ENCODE assay signal across 8 cellular contexts in the genomic region with DNA sequence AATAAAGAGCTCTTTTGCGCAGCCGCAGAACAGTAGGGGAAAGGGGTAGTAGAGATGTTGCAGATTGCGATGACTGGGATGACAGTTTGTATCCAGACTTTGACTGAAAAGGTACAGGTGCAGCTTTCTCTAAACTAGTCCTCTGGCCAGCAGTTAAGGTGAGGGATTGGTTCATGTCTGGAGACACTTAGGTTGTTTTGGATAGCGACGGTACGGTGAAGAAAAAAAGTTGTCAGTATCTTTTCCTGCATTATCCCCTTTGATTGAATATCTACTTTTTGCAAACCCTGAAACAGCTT. TPM values are rescaled to one million over a fixed set of nuclear protein-coding genes. Genes with fewer than 3 reads are reported as not detected.
DNase-seq lines count a peak whose midpoint lies in the region; ATAC-seq and TF ChIP-seq lines count a peak whose summit lies in the region.

No MANE protein-coding gene starts in this region.

- H3K4me1 Mint-ChIP-seq in activated naive CD4-positive, alpha-beta T cell treated with anti-CD3 and anti-CD28 coated beads for 36 hours (ENCODE audit: low read depth), result peaks cover 41% of the 10 kb centered on the region

- H3K27ac ChIP-seq in esophagus muscularis mucosa (replicated peaks in 1 of 4) (peak overlapping the region; percentile 98 to 100 (median 98)), psoas muscle (peak overlapping the region; percentile 95)

- H3K36me3 ChIP-seq in esophagus muscularis mucosa, result peaks cover 8 to 37% (median 30%) of the 10 kb centered on the region in 4 donors
- H3K36me3 ChIP-seq in psoas muscle (ENCODE audit: insufficient read depth in 1 of 2, low read depth in 1 of 2), result peaks cover 9 to 39% of the 10 kb centered on the region in 2 donors

- TF ChIP-seq EP300 in esophagus muscularis mucosa (IDR thresholded peaks at IDR 0.05), result no peak

- H3K27me3 Mint-ChIP-seq in activated naive CD4-positive, alpha-beta T cell treated with anti-CD3 and anti-CD28 coated beads for 36 hours (ENCODE audit: low read depth), result no peaks in the 10 kb centered on the region

- ATAC-seq in psoas muscle (no peak), GM21423 (IDR thresholded peaks at IDR 0.05; ENCODE audit: unreplicated experiment) (no peak)

- DNase-seq in activated naive CD4-positive, alpha-beta T cell treated with anti-CD3 and anti-CD28 coated beads for 36 hours, result peak; percentile 80
- DNase-seq in activated naive CD4-positive, alpha-beta T cell treated with Interleukin-2 at 50 U/mL for 16 hours, result no peak
- DNase-seq in T-helper 2 cell (peak in 3 of 5 experiments; percentile 32 to 76 (median 53)), esophagus muscularis mucosa (ENCODE audit: extremely low spot score) (no peak), psoas muscle (no peak), dedifferentiated amniotic fluid mesenchymal stem cell (ENCODE audit: extremely low spot score) (no peak), HPDE6-E6E7 (ENCODE audit: extremely low spot score) (no peak)

- peaks cover 41% of the 10 kb centered on the region for H3K36me3 Mint-ChIP-seq in activated naive CD4-positive, alpha-beta T cell treated with anti-CD3 and anti-CD28 coated beads for 36 hours (ENCODE audit: low read depth)

- intact Hi-C loops in activated naive CD4-positive, alpha-beta T cell treated with anti-CD3 and anti-CD28 coated beads for 36 hours (cut with micrococcal nuclease), result loop anchor here (1.0 to 10.0 kb wide), 8 partner anchors 29 to 493 kb away; a partner anchor contains a TSS
- intact Hi-C loops in esophagus muscularis mucosa (cut with DNase I) (loop anchor here (2.0 kb wide), 1 partner anchor 13 kb away; a partner anchor contains a TSS), psoas muscle (cut with DNase I) (loop anchor here in 1 of 2 donors (2.0 kb wide), 1 partner anchor 13 kb away; a partner anchor contains a TSS)

- H3K9me3 ChIP-seq in esophagus muscularis mucosa (no peaks in the 10 kb centered on the region), psoas muscle (no peaks in the 10 kb centered on the region)

- H3K27me3 ChIP-seq in esophagus muscularis mucosa, result no peaks in the 10 kb centered on the region
- H3K27me3 ChIP-seq in psoas muscle (ENCODE audit: insufficient read depth in 3 of 3, low read length in 2 of 3), result no peaks in the 10 kb centered on the region

- peak overlapping the region; percentile 99 for H3K4me3 Mint-ChIP-seq in activated naive CD4-positive, alpha-beta T cell treated with anti-CD3 and anti-CD28 coated beads for 36 hours

- no peak for TF ChIP-seq POLR2A in esophagus muscularis mucosa (IDR thresholded peaks at IDR 0.05; ENCODE audit: low read depth)

- no peak for TF ChIP-seq CTCF in esophagus muscularis mucosa (IDR thresholded peaks at IDR 0.05)
- TF ChIP-seq CTCF in psoas muscle (IDR thresholded peaks at IDR 0.05), result no peak

- H3K4me1 ChIP-seq in esophagus muscularis mucosa (peaks cover 19 to 39% (median 30%) of the 10 kb centered on the region in 4 donors), psoas muscle (peaks cover 16% of the 10 kb centered on the region)

- WGBS in esophagus muscularis mucosa, result 3% methylated on average over 6 of the region's 6 CpGs
- 2 to 5% (median 4%) methylated on average over 6 of the region's 6 CpGs for WGBS in psoas muscle, 3 donors

- no peaks in the 10 kb centered on the region for H3K9me3 Mint-ChIP-seq in activated naive CD4-positive, alpha-beta T cell treated with anti-CD3 and anti-CD28 coated beads for 36 hours

- CTCF ChIA-PET in activated naive CD4-positive, alpha-beta T cell treated with anti-CD3 and anti-CD28 coated beads for 36 hours (lab: Charles Lee), result interaction anchor here (0.7 to 1.8 kb wide), 10 partner anchors 9 to 104 kb away, joined by 3 to 7 read pairs (median 4); no protein-coding TSS in a partner anchor

- H3K27ac Mint-ChIP-seq in activated naive CD4-positive, alpha-beta T cell treated with anti-CD3 and anti-CD28 coated beads for 36 hours, result peak overlapping the region; percentile 100

- H3K4me3 ChIP-seq in esophagus muscularis mucosa, result peak overlapping the region; percentile 84 to 96 (median 89)
- H3K4me3 ChIP-seq in psoas muscle, result peak overlapping the region; percentile 99

RNA-seq across cellular contexts. Expression of a gene that starts 0.5 kb away (rescaled TPM):
- total RNA-seq in activated naive CD4-positive, alpha-beta T cell treated with anti-CD3 and anti-CD28 coated beads for 36 hours, result 10 to 100 TPM; 21.7 to 22.0 TPM
- total RNA-seq in esophagus muscularis mucosa, result 10 to 100 TPM in 1 of 4 donors, 1 to 10 TPM in 3; 3.8 to 10.6 (median 4.5) TPM
- 1 to 10 TPM; 1.5 to 3.5 (median 1.8) TPM for total RNA-seq in psoas muscle
- polyA plus RNA-seq in psoas muscle, result 1 to 10 TPM; 2.3 to 5.1 (median 3.5) TPM

RNA-seq across cellular contexts. Expression of a gene that starts 1.3 kb away (rescaled TPM):
- 10 to 100 TPM; 78.2 to 82.1 TPM for total RNA-seq in activated naive CD4-positive, alpha-beta T cell treated with anti-CD3 and anti-CD28 coated beads for 36 hours
- total RNA-seq in esophagus muscularis mucosa, result 10 to 100 TPM; 30.3 to 53.5 (median 36.1) TPM
- 10 to 100 TPM; 20.1 to 26.3 (median 24.2) TPM for total RNA-seq in psoas muscle
- 10 to 100 TPM; 14.2 to 32.3 (median 30.8) TPM for polyA plus RNA-seq in psoas muscle

RNA-seq across cellular contexts. Expression of a gene that starts 13.6 kb away (rescaled TPM):
- 10 to 100 TPM; 79.5 to 82.7 TPM for total RNA-seq in activated naive CD4-positive, alpha-beta T cell treated with anti-CD3 and anti-CD28 coated beads for 36 hours
- total RNA-seq in esophagus muscularis mucosa (10 to 100 TPM; 39.0 to 60.8 (median 51.4) TPM), psoas muscle (100 to 1,000 TPM in 1 of 4 donors, 10 to 100 TPM in 3; 64.2 to 108 (median 95.5) TPM)
- polyA plus RNA-seq in psoas muscle, result 100 to 1,000 TPM in 2 of 3 donors, 10 to 100 TPM in 1; 53.8 to 119 (median 108) TPM

RNA-seq across cellular contexts. Expression of a gene that starts 59.4 kb away (rescaled TPM):
- 10 to 100 TPM; 47.1 to 49.1 TPM for total RNA-seq in activated naive CD4-positive, alpha-beta T cell treated with anti-CD3 and anti-CD28 coated beads for 36 hours
- total RNA-seq in esophagus muscularis mucosa (10 to 100 TPM; 24.5 to 53.6 (median 37.9) TPM), psoas muscle (10 to 100 TPM; 27.1 to 42.5 (median 31.6) TPM)
- 10 to 100 TPM in 2 of 3 donors, 1 to 10 TPM in 1; 5.5 to 23.2 (median 10.1) TPM for polyA plus RNA-seq in psoas muscle

Comparison
In these comparisons a context has a peak if more than half of its experiments do, and no peak if none do; other contexts are left out.
1. DNase-seq: peak in activated naive CD4-positive, alpha-beta T cell treated with anti-CD3 and anti-CD28 coated beads for 36 hours (single experiment) and T-helper 2 cell (3 of 5); none in activated naive CD4-positive, alpha-beta T cell treated with Interleukin-2 at 50 U/mL for 16 hours (single experiment), esophagus muscularis mucosa (single experiment), psoas muscle (0 of 2), dedifferentiated amniotic fluid mesenchymal stem cell (single experiment) and HPDE6-E6E7 (single experiment).